ENCODE assay signal across 1 cellular context in the genomic region with DNA sequence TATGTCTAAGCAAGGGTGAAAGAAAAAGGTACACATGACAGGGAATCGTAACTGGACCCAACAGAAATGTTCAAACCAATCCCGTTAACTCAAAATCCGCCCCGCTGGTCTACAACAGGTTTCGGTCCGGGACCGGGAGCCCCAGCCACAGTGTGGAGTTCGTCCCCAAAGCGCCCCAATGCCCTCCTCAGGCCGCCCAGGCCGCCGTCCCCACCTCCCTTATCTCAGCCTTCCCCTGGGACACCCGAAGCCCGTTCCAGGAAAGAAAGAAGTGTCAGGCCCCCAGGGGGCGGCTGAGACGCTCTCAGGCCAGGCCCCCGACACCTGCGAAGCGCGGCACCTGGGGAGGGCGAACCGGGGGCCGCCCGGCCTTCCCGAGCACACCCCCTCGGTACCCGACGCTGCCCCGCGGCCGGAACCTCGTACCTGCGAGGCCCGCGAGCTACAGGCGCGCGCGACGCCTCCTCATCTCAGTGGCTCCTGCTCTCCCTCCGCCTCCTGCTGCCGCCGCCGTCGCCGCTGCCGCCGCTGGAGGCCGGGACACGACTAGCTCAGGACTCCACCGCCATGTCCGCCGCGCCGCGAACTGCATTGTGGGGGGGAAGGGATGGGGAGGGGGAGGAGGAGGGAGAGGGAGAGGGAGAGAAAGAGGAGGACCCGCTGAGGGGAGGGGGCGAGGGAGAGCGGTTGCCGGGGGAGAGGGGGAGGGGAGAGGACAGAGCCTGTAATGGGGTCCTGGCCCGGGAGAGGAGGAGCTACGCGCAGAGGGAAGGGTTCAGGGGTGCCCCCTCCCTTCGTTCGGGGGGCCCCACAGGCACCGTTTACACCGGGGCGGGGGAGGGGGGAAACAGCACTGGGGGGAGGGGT.
TF ChIP-seq lines count a peak whose summit lies in the region.

A gene with protein sequence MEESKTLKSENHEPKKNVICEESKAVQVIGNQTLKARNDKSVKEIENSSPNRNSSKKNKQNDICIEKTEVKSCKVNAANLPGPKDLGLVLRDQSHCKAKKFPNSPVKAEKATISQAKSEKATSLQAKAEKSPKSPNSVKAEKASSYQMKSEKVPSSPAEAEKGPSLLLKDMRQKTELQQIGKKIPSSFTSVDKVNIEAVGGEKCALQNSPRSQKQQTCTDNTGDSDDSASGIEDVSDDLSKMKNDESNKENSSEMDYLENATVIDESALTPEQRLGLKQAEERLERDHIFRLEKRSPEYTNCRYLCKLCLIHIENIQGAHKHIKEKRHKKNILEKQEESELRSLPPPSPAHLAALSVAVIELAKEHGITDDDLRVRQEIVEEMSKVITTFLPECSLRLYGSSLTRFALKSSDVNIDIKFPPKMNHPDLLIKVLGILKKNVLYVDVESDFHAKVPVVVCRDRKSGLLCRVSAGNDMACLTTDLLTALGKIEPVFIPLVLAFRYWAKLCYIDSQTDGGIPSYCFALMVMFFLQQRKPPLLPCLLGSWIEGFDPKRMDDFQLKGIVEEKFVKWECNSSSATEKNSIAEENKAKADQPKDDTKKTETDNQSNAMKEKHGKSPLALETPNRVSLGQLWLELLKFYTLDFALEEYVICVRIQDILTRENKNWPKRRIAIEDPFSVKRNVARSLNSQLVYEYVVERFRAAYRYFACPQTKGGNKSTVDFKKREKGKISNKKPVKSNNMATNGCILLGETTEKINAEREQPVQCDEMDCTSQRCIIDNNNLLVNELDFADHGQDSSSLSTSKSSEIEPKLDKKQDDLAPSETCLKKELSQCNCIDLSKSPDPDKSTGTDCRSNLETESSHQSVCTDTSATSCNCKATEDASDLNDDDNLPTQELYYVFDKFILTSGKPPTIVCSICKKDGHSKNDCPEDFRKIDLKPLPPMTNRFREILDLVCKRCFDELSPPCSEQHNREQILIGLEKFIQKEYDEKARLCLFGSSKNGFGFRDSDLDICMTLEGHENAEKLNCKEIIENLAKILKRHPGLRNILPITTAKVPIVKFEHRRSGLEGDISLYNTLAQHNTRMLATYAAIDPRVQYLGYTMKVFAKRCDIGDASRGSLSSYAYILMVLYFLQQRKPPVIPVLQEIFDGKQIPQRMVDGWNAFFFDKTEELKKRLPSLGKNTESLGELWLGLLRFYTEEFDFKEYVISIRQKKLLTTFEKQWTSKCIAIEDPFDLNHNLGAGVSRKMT (N-terminal part only) (minus strand): TSS at position 588 of the 867 bp plus-strand sequence. CDS start 26,812 bp downstream, outside the sequence.

TF ChIP-seq in K562, 482 proteins besides CTCF, POLR2A, EP300 and RAD21 (continued from another document and continues in another):
- peak; percentile 45 for TF ChIP-seq C11orf30 (IDR thresholded peaks at IDR 0.05; ENCODE audit: low read depth)
- no peak for TF ChIP-seq HEY1 (CRISPR knock-in tag; IDR thresholded peaks at IDR 0.05; ENCODE audit: borderline replicate concordance)
- peak; percentile 51; the same call in 1 of the 2 replicates for TF ChIP-seq ETV1 (tag; conservative IDR thresholded peaks at IDR 0.05; ENCODE audit: low read depth)
- peak; percentile 97 for TF ChIP-seq ZNF263 (CRISPR knock-in tag; IDR thresholded peaks at IDR 0.05; ENCODE audit: borderline replicate concordance)
- TF ChIP-seq ASH1L (IDR thresholded peaks at IDR 0.05; ENCODE audit: borderline replicate concordance, low read depth, partially characterized antibody), result no peak
- no peak for TF ChIP-seq TEAD2 (tag; IDR thresholded peaks at IDR 0.05)
- TF ChIP-seq ZNF41 (CRISPR knock-in tag; conservative IDR thresholded peaks at IDR 0.05), result 0 out of 2 replicates have a peak, but pooled peaks have one; percentile 31
- peak; percentile 17; the same call in 1 of the 2 replicates for TF ChIP-seq HCFC1 (IDR thresholded peaks at IDR 0.05; ENCODE audit: low read depth, low read length)
- no peak for TF ChIP-seq GTF2E2 (tag; IDR thresholded peaks at IDR 0.05)
- TF ChIP-seq GABPA (tag; conservative IDR thresholded peaks at IDR 0.05; ENCODE audit: low read depth), result peak; percentile 39; the same call in 1 of the 2 replicates
- no peak for TF ChIP-seq BCLAF1 (IDR thresholded peaks at IDR 0.05; ENCODE audit: borderline replicate concordance in 1 of 2, control insufficient read depth in 1 of 2, low read depth in 2 of 2, low read length in 1 of 2)
- TF ChIP-seq MTA3 (IDR thresholded peaks at IDR 0.05; ENCODE audit: borderline replicate concordance), result peak; percentile 84; the same call in 1 of the 2 replicates
- no peak for TF ChIP-seq GABPB2 (CRISPR knock-in tag; conservative IDR thresholded peaks at IDR 0.05)
- TF ChIP-seq ZNF316 (IDR thresholded peaks at IDR 0.05), result no peak
- TF ChIP-seq SMC3 (conservative IDR thresholded peaks at IDR 0.05; ENCODE audit: insufficient read depth, low read depth, low read length), result 0 out of 2 replicates have a peak, but pooled peaks have one; percentile 15
- TF ChIP-seq, protein P1, sequence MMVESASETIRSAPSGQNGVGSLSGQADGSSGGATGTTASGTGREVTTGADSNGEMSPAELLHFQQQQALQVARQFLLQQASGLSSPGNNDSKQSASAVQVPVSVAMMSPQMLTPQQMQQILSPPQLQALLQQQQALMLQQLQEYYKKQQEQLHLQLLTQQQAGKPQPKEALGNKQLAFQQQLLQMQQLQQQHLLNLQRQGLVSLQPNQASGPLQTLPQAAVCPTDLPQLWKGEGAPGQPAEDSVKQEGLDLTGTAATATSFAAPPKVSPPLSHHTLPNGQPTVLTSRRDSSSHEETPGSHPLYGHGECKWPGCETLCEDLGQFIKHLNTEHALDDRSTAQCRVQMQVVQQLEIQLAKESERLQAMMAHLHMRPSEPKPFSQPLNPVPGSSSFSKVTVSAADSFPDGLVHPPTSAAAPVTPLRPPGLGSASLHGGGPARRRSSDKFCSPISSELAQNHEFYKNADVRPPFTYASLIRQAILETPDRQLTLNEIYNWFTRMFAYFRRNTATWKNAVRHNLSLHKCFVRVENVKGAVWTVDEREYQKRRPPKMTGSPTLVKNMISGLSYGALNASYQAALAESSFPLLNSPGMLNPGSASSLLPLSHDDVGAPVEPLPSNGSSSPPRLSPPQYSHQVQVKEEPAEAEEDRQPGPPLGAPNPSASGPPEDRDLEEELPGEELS (CRISPR knock-in tag; IDR thresholded peaks at IDR 0.05; ENCODE audit: borderline replicate concordance), result peak; percentile 78; the same call in 1 of the 2 replicates
- TF ChIP-seq, protein P2, sequence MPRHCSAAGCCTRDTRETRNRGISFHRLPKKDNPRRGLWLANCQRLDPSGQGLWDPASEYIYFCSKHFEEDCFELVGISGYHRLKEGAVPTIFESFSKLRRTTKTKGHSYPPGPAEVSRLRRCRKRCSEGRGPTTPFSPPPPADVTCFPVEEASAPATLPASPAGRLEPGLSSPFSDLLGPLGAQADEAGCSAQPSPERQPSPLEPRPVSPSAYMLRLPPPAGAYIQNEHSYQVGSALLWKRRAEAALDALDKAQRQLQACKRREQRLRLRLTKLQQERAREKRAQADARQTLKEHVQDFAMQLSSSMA (CRISPR knock-in tag; IDR thresholded peaks at IDR 0.05), result no peak
- TF ChIP-seq FOXJ2 (tag; IDR thresholded peaks at IDR 0.05), result no peak
- TF ChIP-seq ZNF668 (CRISPR knock-in tag; IDR thresholded peaks at IDR 0.05), result no peak
- no peak; the same call in 1 of the 2 replicates for TF ChIP-seq TEAD4 (IDR thresholded peaks at IDR 0.05; ENCODE audit: low read length)
- no peak for TF ChIP-seq TEAD4 (CRISPR knock-in tag; IDR thresholded peaks at IDR 0.05; ENCODE audit: borderline replicate concordance)
- TF ChIP-seq, protein P3, sequence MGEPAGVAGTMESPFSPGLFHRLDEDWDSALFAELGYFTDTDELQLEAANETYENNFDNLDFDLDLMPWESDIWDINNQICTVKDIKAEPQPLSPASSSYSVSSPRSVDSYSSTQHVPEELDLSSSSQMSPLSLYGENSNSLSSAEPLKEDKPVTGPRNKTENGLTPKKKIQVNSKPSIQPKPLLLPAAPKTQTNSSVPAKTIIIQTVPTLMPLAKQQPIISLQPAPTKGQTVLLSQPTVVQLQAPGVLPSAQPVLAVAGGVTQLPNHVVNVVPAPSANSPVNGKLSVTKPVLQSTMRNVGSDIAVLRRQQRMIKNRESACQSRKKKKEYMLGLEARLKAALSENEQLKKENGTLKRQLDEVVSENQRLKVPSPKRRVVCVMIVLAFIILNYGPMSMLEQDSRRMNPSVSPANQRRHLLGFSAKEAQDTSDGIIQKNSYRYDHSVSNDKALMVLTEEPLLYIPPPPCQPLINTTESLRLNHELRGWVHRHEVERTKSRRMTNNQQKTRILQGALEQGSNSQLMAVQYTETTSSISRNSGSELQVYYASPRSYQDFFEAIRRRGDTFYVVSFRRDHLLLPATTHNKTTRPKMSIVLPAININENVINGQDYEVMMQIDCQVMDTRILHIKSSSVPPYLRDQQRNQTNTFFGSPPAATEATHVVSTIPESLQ (CRISPR knock-in tag; IDR thresholded peaks at IDR 0.05), result peak; percentile 70; the same call in 1 of the 2 replicates
- no peak for TF ChIP-seq ZNF695 (CRISPR knock-in tag; IDR thresholded peaks at IDR 0.05)
- TF ChIP-seq RBM25 (IDR thresholded peaks at IDR 0.05; ENCODE audit: low read depth, low read length, severe bottlenecking), result no peak
- no peak for TF ChIP-seq BCL6 (CRISPR knock-in tag; IDR thresholded peaks at IDR 0.05)
- no peak for TF ChIP-seq ZNF766 (CRISPR knock-in tag; conservative IDR thresholded peaks at IDR 0.05)
